1 cellular context compared by ENCODE assay signal in genomic region chr5:16870878-16871277, GRCh38.
TF ChIP-seq lines count a peak whose summit lies in the region.

No MANE protein-coding gene starts in this region.

TF ChIP-seq in HEK293, 187 proteins besides CTCF, POLR2A, EP300 and RAD21 (continued from another document):
- TF ChIP-seq, protein P1, sequence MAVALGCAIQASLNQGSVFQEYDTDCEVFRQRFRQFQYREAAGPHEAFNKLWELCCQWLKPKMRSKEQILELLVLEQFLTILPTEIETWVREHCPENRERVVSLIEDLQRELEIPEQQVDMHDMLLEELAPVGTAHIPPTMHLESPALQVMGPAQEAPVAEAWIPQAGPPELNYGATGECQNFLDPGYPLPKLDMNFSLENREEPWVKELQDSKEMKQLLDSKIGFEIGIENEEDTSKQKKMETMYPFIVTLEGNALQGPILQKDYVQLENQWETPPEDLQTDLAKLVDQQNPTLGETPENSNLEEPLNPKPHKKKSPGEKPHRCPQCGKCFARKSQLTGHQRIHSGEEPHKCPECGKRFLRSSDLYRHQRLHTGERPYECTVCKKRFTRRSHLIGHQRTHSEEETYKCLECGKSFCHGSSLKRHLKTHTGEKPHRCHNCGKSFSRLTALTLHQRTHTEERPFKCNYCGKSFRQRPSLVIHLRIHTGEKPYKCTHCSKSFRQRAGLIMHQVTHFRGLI (tag by site-specific recombination; IDR thresholded peaks at IDR 0.05): peak; percentile 6; the same call in 1 of the 2 replicates
- TF ChIP-seq, protein P2, sequence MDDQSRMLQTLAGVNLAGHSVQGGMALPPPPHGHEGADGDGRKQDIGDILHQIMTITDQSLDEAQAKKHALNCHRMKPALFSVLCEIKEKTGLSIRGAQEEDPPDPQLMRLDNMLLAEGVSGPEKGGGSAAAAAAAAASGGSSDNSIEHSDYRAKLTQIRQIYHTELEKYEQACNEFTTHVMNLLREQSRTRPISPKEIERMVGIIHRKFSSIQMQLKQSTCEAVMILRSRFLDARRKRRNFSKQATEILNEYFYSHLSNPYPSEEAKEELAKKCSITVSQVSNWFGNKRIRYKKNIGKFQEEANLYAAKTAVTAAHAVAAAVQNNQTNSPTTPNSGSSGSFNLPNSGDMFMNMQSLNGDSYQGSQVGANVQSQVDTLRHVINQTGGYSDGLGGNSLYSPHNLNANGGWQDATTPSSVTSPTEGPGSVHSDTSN (CRISPR knock-in tag; IDR thresholded peaks at IDR 0.05): no peak
- TF ChIP-seq ZFP37 (tag by site-specific recombination; IDR thresholded peaks at IDR 0.05): 0 out of 2 replicates have a peak, but pooled peaks have one; percentile 31
